8 cellular contexts compared by ENCODE assay signal in the genomic region with DNA sequence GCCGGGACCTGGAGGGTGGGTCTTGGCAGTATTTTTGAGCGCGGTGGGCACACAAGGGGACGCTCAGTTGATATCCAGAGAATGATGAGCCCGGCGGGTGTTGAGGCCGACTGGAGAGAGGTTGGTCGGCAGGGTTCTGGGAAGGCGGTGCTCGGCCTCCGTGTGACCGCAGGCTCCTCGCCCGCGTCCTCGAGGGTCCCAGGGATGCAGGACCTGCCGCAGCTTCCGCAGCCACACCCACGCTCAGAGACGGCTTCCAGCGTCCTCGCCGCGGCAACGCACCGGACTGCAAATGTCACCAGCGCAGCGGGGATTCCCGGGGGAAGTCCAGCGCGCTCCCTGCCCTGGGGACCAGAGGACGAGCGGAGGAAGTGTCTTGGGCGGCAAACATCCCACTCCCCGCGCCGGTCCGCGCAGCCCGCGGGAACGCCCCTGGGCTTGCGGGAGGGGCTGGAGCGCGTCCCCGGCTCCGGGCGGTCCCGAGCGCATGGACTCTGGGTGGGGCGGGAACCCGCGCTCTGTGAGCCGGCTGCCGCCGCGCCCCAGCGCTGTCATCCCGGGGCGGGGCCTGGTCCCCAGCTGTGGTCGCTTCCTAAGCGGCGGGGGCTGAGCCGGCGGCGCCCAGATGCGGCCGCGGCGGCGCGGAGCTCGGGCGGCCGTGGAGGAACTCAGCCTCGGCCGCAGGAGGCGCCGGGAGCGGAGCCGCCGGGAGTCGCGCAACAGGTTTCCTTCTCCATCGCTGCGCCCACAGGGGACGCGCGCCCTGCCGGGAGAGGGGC. TPM values are rescaled to one million over a fixed set of nuclear protein-coding genes. Genes with fewer than 3 reads are reported as not detected.
DNase-seq lines count a peak whose midpoint lies in the region; TF ChIP-seq lines count a peak whose summit lies in the region.

Gene STX11, plus strand, starts transcription at position 624 of the 779 bp plus-strand sequence. CDS start 36,111 bp downstream, outside the sequence.

- H3K36me3 ChIP-seq in H7 (replicated peaks; ENCODE audit: control insufficient read depth, insufficient read depth, low read length) = no peaks in the 10 kb centered on the region
- no peaks in the 10 kb centered on the region for H3K36me3 ChIP-seq in MG63
- no peaks in the 10 kb centered on the region for H3K36me3 ChIP-seq in mammary epithelial cell (ENCODE audit: insufficient read depth, low read length)

- WGBS in mammary epithelial cell (ENCODE audit: low coverage, missing lambda C conversion rate) = 4% methylated on average over 25 of the region's 90 CpGs

- CTCF ChIA-PET in GM10248 (lab: Yijun Ruan, JAX) = interaction anchor here (1.4 to 1.8 kb wide), 3 partner anchors 11 to 66 kb away, joined by 3 to 5 read pairs (median 5); no protein-coding TSS in a partner anchor
- CTCF ChIA-PET in mammary epithelial cell (lab: Charles Lee; ENCODE audit: low non-redundant PET) = no interaction called here

- dilution Hi-C loops in mammary epithelial cell (cut with HindIII; ENCODE audit: low sequenced_read_pairs) = no loop called here

- H3K9ac ChIP-seq in mammary epithelial cell (ENCODE audit: insufficient read depth, low read length) = peak within 1 kb of the TSS; percentile 14

- BruUV-seq in mammary epithelial cell (replicated peaks; lab: Mats Ljungman, UMichigan) = no TSS peak

- TF ChIP-seq CTCF in GM10248 (IDR thresholded peaks at IDR 0.05; ENCODE audit: control extremely low read depth, extremely low read depth, low read depth, missing control alignments) (no peak), VCaP (conservative IDR thresholded peaks at IDR 0.05) (no peak), mammary epithelial cell (conservative IDR thresholded peaks at IDR 0.05 in 1 of 2, IDR thresholded peaks at IDR 0.05 in 1 of 2; ENCODE audit: extremely low read depth in 1 of 2, insufficient read depth in 1 of 2, low read depth in 1 of 2, low read length in 2 of 2) (no peak)

- peak within 1 kb of the TSS; percentile 46; the same call in 1 of the 2 replicates for H3K27ac ChIP-seq in VCaP
- no peak within 1 kb of the TSS for H3K27ac ChIP-seq in mammary epithelial cell (ENCODE audit: insufficient read depth, low read depth, low read length)

- DNase-seq in GM10248 (ENCODE audit: extremely low spot score) (peak; percentile 89), H7 (peak; percentile 83), MG63 (peak; percentile 73), mammary epithelial cell (peak; percentile 59), kidney glomerular epithelial cell (lab: John Stamatoyannopoulos, UW) (peak; percentile 26), NCI-H1048 (lab: John Stamatoyannopoulos, UW) (no peak)
- peak; percentile 41 to 80 (median 60) for DNase-seq in stimulated activated CD4-positive, alpha-beta T cell treated with anti-CD3 and anti-CD28 coated beads, Interleukin-1b, Interleukin-23, amount 100 ng/mL, for 24 hours (ENCODE audit: low read depth in 4 of 4, low spot score in 1 of 4)

- H3K4me2 ChIP-seq in mammary epithelial cell (ENCODE audit: insufficient read depth, low read depth, low read length) = peak within 1 kb of the TSS; percentile 98

- H3K9me3 ChIP-seq in MG63 (no peaks in the 10 kb centered on the region; the same call in 1 of the 2 replicates), mammary epithelial cell (replicated peaks; ENCODE audit: insufficient read depth, low read length) (no peaks in the 10 kb centered on the region)

- POLR2A ChIA-PET in GM10248 (lab: Yijun Ruan, JAX) = no interaction called here

- H2AFZ ChIP-seq in mammary epithelial cell (ENCODE audit: low read depth, low read length) = peak within 1 kb of the TSS; percentile 99

- H3K4me3 ChIP-seq in H7 (ENCODE audit: insufficient read depth, low read depth, low read length) (peak within 1 kb of the TSS; percentile 80), MG63 (peak within 1 kb of the TSS; percentile 59), mammary epithelial cell (replicated peaks in 1 of 3; ENCODE audit: insufficient read depth in 1 of 3, low read depth in 2 of 3, low read length in 3 of 3) (peak within 1 kb of the TSS; percentile 68 to 92 (median 70))

- H3K27me3 ChIP-seq in H7 (ENCODE audit: control insufficient read depth, insufficient read depth, low read length) (peaks cover 37% of the 10 kb centered on the region), MG63 (no peaks in the 10 kb centered on the region), mammary epithelial cell (ENCODE audit: insufficient read depth, low read length) (no peaks in the 10 kb centered on the region)

- H3K4me1 ChIP-seq in mammary epithelial cell (ENCODE audit: insufficient read depth, low read length) = peaks cover 8% of the 10 kb centered on the region

- no peaks in the 10 kb centered on the region for H4K20me1 ChIP-seq in mammary epithelial cell (ENCODE audit: insufficient read depth, low read length)

- intact Hi-C loops in mammary epithelial cell (cut with micrococcal nuclease) = loop anchor here (2.0 to 5.0 kb wide), 2 partner anchors 67 to 332 kb away; no protein-coding TSS in a partner anchor

- H3K79me2 ChIP-seq in mammary epithelial cell (ENCODE audit: insufficient read depth, low read length) = no peaks in the 10 kb centered on the region

- in situ Hi-C loops in mammary epithelial cell (cut with MboI; ENCODE audit: low sequenced_read_pairs in 2 of 2) = no loop called here

RNA-seq across cellular contexts. Expression of gene STX11, which starts in this region (rescaled TPM):
- not detected in 2 replicates for total RNA-seq in H7 (2014; rRNA removed; shearing (Covaris generic))
- total RNA-seq in MG63 (2014; rRNA removed; shearing (Covaris generic); ENCODE audit: low replicate concordance) = 0.35 and 1.3 TPM in 2 replicates
- total RNA-seq in mammary epithelial cell = 1 to 10 TPM in 1 of 2 donors, under 1 TPM in 1; 0.71 to 1.2 TPM
- polyA plus RNA-seq in mammary epithelial cell = 1.0 TPM
- polyA minus RNA-seq in mammary epithelial cell = not detected

Comparison
In these comparisons a context has a peak if more than half of its experiments do, and no peak if none do; other contexts are left out.
1. Peak in DNase-seq and H3K4me3 ChIP-seq in H7; RNA of the gene not detected or under 1 TPM.